9 cellular contexts compared by ENCODE assay signal in genomic region chr7:29193316-29194205, GRCh38. TPM values are rescaled to one million over a fixed set of nuclear protein-coding genes. Genes with fewer than 3 reads are reported as not detected.
DNase-seq lines count a peak whose midpoint lies in the region; ATAC-seq lines count a peak whose summit lies in the region.
"Had no signal": no experiment of that assay in that cellular context is flagged by ENCODE, and none has a peak within 500 bp of the region (broad histone marks: within the 10 kb centered on the region; RNA-seq: fewer than 3 reads in every experiment).

No MANE protein-coding gene starts in this region.

- no peak for DNase-seq in T-helper 2 cell treated with Interferon-gamma antibody and Interleukin-4, amounts not matched to agents 5 μg/mL and 100 μg/mL, for 36 hours (ENCODE audit: low spot score)
- DNase-seq in T-helper 2 cell (no peak), left kidney (ENCODE audit: low read depth, low spot score) (peak; percentile 47), NCI-H510A treated with DMSO at 0.1 percent for 48 hours (lab: John Stamatoyannopoulos, UW) (no peak)
- no peak for DNase-seq in activated naive CD8-positive, alpha-beta T cell treated with anti-CD3 and anti-CD28 coated beads, Interleukin-2, amount 10 ng/mL, durations not matched to agents 7 days and 5 days

- POLR2A ChIA-PET in activated naive CD8-positive, alpha-beta T cell treated with anti-CD3 and anti-CD28 coated beads, Interleukin-2, amount 10 ng/mL, durations not matched to agents 7 days and 5 days (lab: Charles Lee) = no interaction called here

- peaks cover 34% of the 10 kb centered on the region for H3K4me1 Mint-ChIP-seq in T-helper 2 cell treated with Interferon-gamma antibody and Interleukin-4, amounts not matched to agents 5 μg/mL and 100 μg/mL, for 36 hours (ENCODE audit: low read depth)
- peaks cover 19% of the 10 kb centered on the region for H3K4me1 Mint-ChIP-seq in activated naive CD8-positive, alpha-beta T cell treated with anti-CD3 and anti-CD28 coated beads, Interleukin-2, amount 10 ng/mL, durations not matched to agents 7 days and 5 days

- ATAC-seq in activated naive CD8-positive, alpha-beta T cell treated with anti-CD3 and anti-CD28 coated beads, Interleukin-2, amount 10 ng/mL, durations not matched to agents 7 days and 5 days (ENCODE audit: low read depth) = no peak
- ATAC-seq in GM21526 (IDR thresholded peaks at IDR 0.05; ENCODE audit: low FRiP score, unreplicated experiment) (no peak), GM21576 (IDR thresholded peaks at IDR 0.05; ENCODE audit: unreplicated experiment) (no peak)

- peak overlapping the region; percentile 22 for H3K27ac ChIP-seq in temporal lobe (ENCODE audit: low read depth, low read length)
- H3K27ac ChIP-seq: C4-2B had no signal

- peak overlapping the region; percentile 58 for H3K4me3 Mint-ChIP-seq in T-helper 2 cell treated with Interferon-gamma antibody and Interleukin-4, amounts not matched to agents 5 μg/mL and 100 μg/mL, for 36 hours
- H3K4me3 Mint-ChIP-seq in activated naive CD8-positive, alpha-beta T cell treated with anti-CD3 and anti-CD28 coated beads, Interleukin-2, amount 10 ng/mL, durations not matched to agents 7 days and 5 days = peak overlapping the region; percentile 28

- no peaks in the 10 kb centered on the region for H3K36me3 Mint-ChIP-seq in T-helper 2 cell treated with Interferon-gamma antibody and Interleukin-4, amounts not matched to agents 5 μg/mL and 100 μg/mL, for 36 hours (ENCODE audit: low read depth)
- H3K36me3 Mint-ChIP-seq in activated naive CD8-positive, alpha-beta T cell treated with anti-CD3 and anti-CD28 coated beads, Interleukin-2, amount 10 ng/mL, durations not matched to agents 7 days and 5 days = no peaks in the 10 kb centered on the region

- H3K27ac Mint-ChIP-seq in T-helper 2 cell treated with Interferon-gamma antibody and Interleukin-4, amounts not matched to agents 5 μg/mL and 100 μg/mL, for 36 hours = no peak overlapping the region
- no peak overlapping the region for H3K27ac Mint-ChIP-seq in activated naive CD8-positive, alpha-beta T cell treated with anti-CD3 and anti-CD28 coated beads, Interleukin-2, amount 10 ng/mL, durations not matched to agents 7 days and 5 days

- peaks cover 74% of the 10 kb centered on the region for H3K27me3 Mint-ChIP-seq in T-helper 2 cell treated with Interferon-gamma antibody and Interleukin-4, amounts not matched to agents 5 μg/mL and 100 μg/mL, for 36 hours (ENCODE audit: low read depth)
- peaks cover 79% of the 10 kb centered on the region for H3K27me3 Mint-ChIP-seq in activated naive CD8-positive, alpha-beta T cell treated with anti-CD3 and anti-CD28 coated beads, Interleukin-2, amount 10 ng/mL, durations not matched to agents 7 days and 5 days

- no peaks in the 10 kb centered on the region for H3K9me3 Mint-ChIP-seq in T-helper 2 cell treated with Interferon-gamma antibody and Interleukin-4, amounts not matched to agents 5 μg/mL and 100 μg/mL, for 36 hours
- H3K9me3 Mint-ChIP-seq in activated naive CD8-positive, alpha-beta T cell treated with anti-CD3 and anti-CD28 coated beads, Interleukin-2, amount 10 ng/mL, durations not matched to agents 7 days and 5 days = no peaks in the 10 kb centered on the region

RNA-seq across cellular contexts. Expression of gene CHN2, which starts 1.0 kb away (rescaled TPM):
- 1 to 10 TPM; 6.5 to 7.2 TPM for total RNA-seq in activated naive CD8-positive, alpha-beta T cell treated with anti-CD3 and anti-CD28 coated beads, Interleukin-2, amount 10 ng/mL, durations not matched to agents 7 days and 5 days
- 69.3 TPM for total RNA-seq in temporal lobe

RNA-seq across cellular contexts. Expression of gene CPVL, which starts 47.2 kb away (rescaled TPM):
- total RNA-seq in activated naive CD8-positive, alpha-beta T cell treated with anti-CD3 and anti-CD28 coated beads, Interleukin-2, amount 10 ng/mL, durations not matched to agents 7 days and 5 days = 1 to 10 TPM in 1 of 2 experiments, under 1 TPM in 1; 0.75 to 1.2 TPM
- total RNA-seq in temporal lobe = 32.9 TPM

Comparison
In these comparisons a context has a peak if more than half of its experiments do, and no peak if none do; other contexts are left out.
1. RNA of gene CPVL, which starts 47.2 kb away (total RNA-seq): 32.9 TPM in temporal lobe (single experiment); 0.75 to 1.2 TPM in activated naive CD8-positive, alpha-beta T cell treated with anti-CD3 and anti-CD28 coated beads, Interleukin-2, amount 10 ng/mL, durations not matched to agents 7 days and 5 days; every median in the first group is over 10 times any median in the second.